20 cellular contexts compared by ENCODE assay signal in the genomic region with DNA sequence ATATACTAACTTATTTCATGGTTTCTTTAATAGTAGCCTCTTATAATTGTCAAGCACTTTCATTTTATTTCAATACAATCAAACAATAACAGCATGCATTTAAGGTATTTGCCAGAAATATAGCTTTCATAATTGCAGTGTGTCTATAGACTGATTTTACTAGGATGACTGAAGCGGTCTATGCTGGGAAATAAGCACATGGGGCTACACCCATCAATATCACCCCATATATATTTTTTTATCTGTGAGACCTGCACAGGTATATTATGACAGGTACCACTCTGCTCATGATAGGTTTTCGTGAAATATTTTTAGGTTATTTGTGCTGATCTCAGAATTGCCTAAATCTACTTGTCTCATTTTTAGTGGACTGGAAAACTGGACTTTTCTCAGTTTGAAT.
"Had no signal": no experiment of that assay in that cellular context is flagged by ENCODE, and none has a peak within 500 bp of the region (broad histone marks: within the 10 kb centered on the region; RNA-seq: fewer than 3 reads in every experiment).

No MANE protein-coding gene starts in this region.

- H3K4me3 ChIP-seq: K562, PC-9, Peyer's patch had no signal

- H3K4me2 ChIP-seq: KMS-11, PC-9 had no signal

- DNase-seq: Kasumi-1, MM.1S, NCI-H1092 treated with DMSO at 0.1 percent for 48 hours, NCI-H1436, NCI-H187, NCI-H2029, NCI-H2081 treated with DMSO at 0.1 percent for 48 hours, NCI-H2171, NCI-H345, NCI-H446 treated with DMSO at 0.1 percent for 48 hours, NCI-H526 treated with DMSO at 0.1 percent for 48 hours, NCI-H748 treated with DMSO at 0.1 percent for 48 hours, PC-9, Peyer's patch, Right ventricle myocardium superior had no signal

- H3K36me3 Mint-ChIP-seq: IgD-negative memory B cell had no signal

- H3K4me1 ChIP-seq: Peyer's patch had no signal

- H3K9me3 ChIP-seq: Peyer's patch had no signal

- H2AFZ ChIP-seq: PC-9 had no signal

- H3K27ac Mint-ChIP-seq: IgD-negative memory B cell had no signal

- H3K27me3 ChIP-seq: Peyer's patch had no signal

- H3K9ac ChIP-seq: KMS-11 had no signal

- H3K36me3 ChIP-seq: Peyer's patch had no signal

- ATAC-seq: K562, SK-N-SH treated with all-trans-retinoic acid at 6 μM for 48 hours had no signal

- H3K27ac ChIP-seq: HL-60, KMS-11, PC-9, Peyer's patch had no signal

- H3K27me3 Mint-ChIP-seq: IgD-negative memory B cell had no signal

- H3K4me1 Mint-ChIP-seq: IgD-negative memory B cell had no signal
